Comparison of ENCODE assay signal across 21 cellular contexts in the genomic region with DNA sequence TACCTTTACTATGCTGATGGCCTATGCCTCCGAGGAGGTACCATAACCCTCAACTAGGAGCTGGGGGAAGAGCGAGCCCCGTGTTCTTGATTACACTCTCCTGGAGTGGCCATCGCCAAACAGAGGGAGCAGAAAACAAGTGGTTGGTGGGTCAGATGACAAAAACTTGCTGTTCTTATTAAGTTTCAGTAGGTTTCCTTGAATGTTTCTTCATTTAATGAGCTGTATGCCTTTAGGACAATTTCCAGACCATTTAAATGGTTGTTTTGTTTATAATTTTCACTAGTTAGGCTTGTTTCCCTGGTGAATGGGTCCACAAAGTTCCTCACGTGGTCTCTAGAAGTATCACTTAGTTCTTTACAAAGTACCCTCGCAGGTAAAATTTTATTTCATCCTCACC. TPM values are rescaled to one million over a fixed set of nuclear protein-coding genes. Genes with fewer than 3 reads are reported as not detected.
DNase-seq lines count a peak whose midpoint lies in the region; ATAC-seq and TF ChIP-seq lines count a peak whose summit lies in the region.
"Had no signal": no experiment of that assay in that cellular context is flagged by ENCODE, and none has a peak within 500 bp of the region (broad histone marks: within the 10 kb centered on the region; RNA-seq: fewer than 3 reads in every experiment).

No MANE protein-coding gene starts in this region.

- no peak overlapping the region for H3K9ac ChIP-seq in rectal smooth muscle tissue (ENCODE audit: low read length)
- H3K9ac ChIP-seq in endodermal cell (ENCODE audit: extremely low read depth, low read length, poor library complexity, severe bottlenecking) = no peak overlapping the region
- H3K9ac ChIP-seq: BLaER1 treated with 17β-estradiol and CSF1 and Interleukin-3, amounts not matched to agents 10 nM and 100 nM had no signal

- H3K4me1 ChIP-seq in GM23338 (ENCODE audit: insufficient read depth) (peaks cover 10% of the 10 kb centered on the region; the same call in 1 of the 2 replicates), rectal smooth muscle tissue (ENCODE audit: control insufficient read depth, insufficient read depth, low read length) (peaks cover 2% of the 10 kb centered on the region), endodermal cell (ENCODE audit: control insufficient read depth, insufficient read depth, low read length) (no peaks in the 10 kb centered on the region)
- H3K4me1 ChIP-seq: BE2C had no signal

- no peaks in the 10 kb centered on the region for H3K9me2 ChIP-seq in GM23338 (ENCODE audit: insufficient read depth)

- 0 out of 2 replicates have a peak, but pooled peaks cover 17% of the 10 kb centered on the region for H4K20me1 ChIP-seq in GM23338 (replicated peaks; ENCODE audit: insufficient read depth)

- H3K4me3 Mint-ChIP-seq in GM23338 (no peak overlapping the region), endodermal cell (no peak overlapping the region)
- H3K4me3 Mint-ChIP-seq: CD14-positive monocyte; CD4-positive, alpha-beta T cell; CD8-positive, alpha-beta memory T cell had no signal

- 0 out of 2 replicates have a peak overlapping the region, but pooled peaks have one; percentile 59 for H3K27ac Mint-ChIP-seq in GM23338
- H3K27ac Mint-ChIP-seq in endodermal cell = no peak overlapping the region
- H3K27ac Mint-ChIP-seq: CD4-positive, alpha-beta T cell had no signal

- H3K27me3 ChIP-seq in GM23338 (ENCODE audit: insufficient read depth) (no peaks in the 10 kb centered on the region), rectal smooth muscle tissue (ENCODE audit: control insufficient read depth, insufficient read depth, low read length) (no peaks in the 10 kb centered on the region), endodermal cell (ENCODE audit: control insufficient read depth, insufficient read depth, low read length, poor library complexity, severe bottlenecking) (no peaks in the 10 kb centered on the region)
- H3K27me3 ChIP-seq: BE2C; BLaER1 treated with 17β-estradiol and CSF1 and Interleukin-3, amounts not matched to agents 10 nM and 100 nM had no signal

- no peak overlapping the region for H3K27ac ChIP-seq in GM23338 (ENCODE audit: low read depth)
- peak overlapping the region; percentile 12 for H3K27ac ChIP-seq in rectal smooth muscle tissue (ENCODE audit: low read depth, low read length)
- H3K27ac ChIP-seq in endodermal cell (ENCODE audit: low read depth, low read length) = no peak overlapping the region
- H3K27ac ChIP-seq: A549; BLaER1 treated with 17β-estradiol and CSF1 and Interleukin-3, amounts not matched to agents 10 nM and 100 nM had no signal

- 91 to 93% methylated on average over 5 to 6 of the region's 6 CpGs for WGBS in endodermal cell (ENCODE audit: insufficient coverage in 1 of 2, insufficient read length in 1 of 2), 2 experiments

- TF ChIP-seq CTCF in GM23338 (conservative IDR thresholded peaks at IDR 0.05; ENCODE audit: low read depth in 2 of 2) (no peak), endodermal cell (conservative IDR thresholded peaks at IDR 0.05) (no peak)

- DNase-seq in GM23338 (ENCODE audit: low spot score) = no peak
- peak; percentile 58 for DNase-seq in SK-MEL-5 (ENCODE audit: low read depth, low spot score)
- DNase-seq in foreskin melanocyte = peak; percentile 83
- DNase-seq in endodermal cell = no peak
- DNase-seq in NCI-H187 (lab: John Stamatoyannopoulos, UW) = no peak
- no peak for DNase-seq in iPS-NIHi11 (ENCODE audit: low spot score)
- DNase-seq: 8988T; ACHN; AML-193; BE2C; CD4-positive, alpha-beta T cell; CD8-positive, alpha-beta memory T cell; DMS 273 treated with DMSO at 0.1 percent for 48 hours; DMS79; GF-D8; GOT3 had no signal

- no peaks in the 10 kb centered on the region for H3K9me3 Mint-ChIP-seq in GM23338
- no peaks in the 10 kb centered on the region for H3K9me3 Mint-ChIP-seq in endodermal cell
- H3K9me3 Mint-ChIP-seq: CD14-positive monocyte; CD4-positive, alpha-beta T cell; CD8-positive, alpha-beta memory T cell had no signal

- H2AFZ ChIP-seq in GM23338 = no peak overlapping the region

- H3K4me1 Mint-ChIP-seq in GM23338 (peaks cover 16% of the 10 kb centered on the region), endodermal cell (peaks cover 8% of the 10 kb centered on the region)

- H3K9me3 ChIP-seq in endodermal cell (ENCODE audit: control insufficient read depth, low read length) = no peaks in the 10 kb centered on the region
- H3K9me3 ChIP-seq: A549; BE2C; BLaER1 treated with 17β-estradiol and CSF1 and Interleukin-3, amounts not matched to agents 10 nM and 100 nM; HAP-1 had no signal

- in situ Hi-C loops in SK-MEL-5 (cut with HindIII; ENCODE audit: low pct_unique_long_range_greater_than_20kb, low sequenced_read_pairs) = loop anchor here (25.0 kb wide), 2 partner anchors 282 to 482 kb away; no protein-coding TSS in a partner anchor

- no peaks in the 10 kb centered on the region for H3F3A ChIP-seq in GM23338 (replicated peaks; ENCODE audit: low read depth)

- no peak overlapping the region for H3K4me2 ChIP-seq in GM23338
- H3K4me2 ChIP-seq: A549; BLaER1 treated with 17β-estradiol and CSF1 and Interleukin-3, amounts not matched to agents 10 nM and 100 nM had no signal

- H3K36me3 ChIP-seq in GM23338 (ENCODE audit: insufficient read depth) = no peaks in the 10 kb centered on the region
- peaks cover 7% of the 10 kb centered on the region for H3K36me3 ChIP-seq in rectal smooth muscle tissue (ENCODE audit: control insufficient read depth, insufficient read depth, low read length)
- H3K36me3 ChIP-seq in endodermal cell (ENCODE audit: control insufficient read depth, insufficient read depth, low read length) = peaks cover 21% of the 10 kb centered on the region

- H3K79me2 ChIP-seq in GM23338 (replicated peaks; ENCODE audit: insufficient read depth) = peaks cover 26% of the 10 kb centered on the region

- H3K36me3 Mint-ChIP-seq in GM23338 (ENCODE audit: low read depth) (peaks cover 16% of the 10 kb centered on the region), endodermal cell (ENCODE audit: low read depth) (peaks cover 15% of the 10 kb centered on the region)

- H3K27me3 Mint-ChIP-seq in GM23338 (ENCODE audit: insufficient read depth, low read depth, poor library complexity) (peaks cover 7% of the 10 kb centered on the region), endodermal cell (ENCODE audit: insufficient read depth) (no peaks in the 10 kb centered on the region)
- H3K27me3 Mint-ChIP-seq: CD4-positive, alpha-beta T cell; CD8-positive, alpha-beta memory T cell had no signal

- H3K4me3 ChIP-seq in GM23338 = no peak overlapping the region
- H3K4me3 ChIP-seq in rectal smooth muscle tissue (ENCODE audit: low read length) = no peak overlapping the region
- H3K4me3 ChIP-seq in endodermal cell (ENCODE audit: low read length) = no peak overlapping the region
- H3K4me3 ChIP-seq: A549; BLaER1 treated with 17β-estradiol and CSF1 and Interleukin-3, amounts not matched to agents 10 nM and 100 nM; HAP-1 had no signal

- ATAC-seq in GM23338 = no peak
- ATAC-seq: A549 had no signal

TF ChIP-seq in GM23338, 12 proteins besides CTCF, POLR2A, EP300 and RAD21 (continues in another document):
- TF ChIP-seq, protein P1, sequence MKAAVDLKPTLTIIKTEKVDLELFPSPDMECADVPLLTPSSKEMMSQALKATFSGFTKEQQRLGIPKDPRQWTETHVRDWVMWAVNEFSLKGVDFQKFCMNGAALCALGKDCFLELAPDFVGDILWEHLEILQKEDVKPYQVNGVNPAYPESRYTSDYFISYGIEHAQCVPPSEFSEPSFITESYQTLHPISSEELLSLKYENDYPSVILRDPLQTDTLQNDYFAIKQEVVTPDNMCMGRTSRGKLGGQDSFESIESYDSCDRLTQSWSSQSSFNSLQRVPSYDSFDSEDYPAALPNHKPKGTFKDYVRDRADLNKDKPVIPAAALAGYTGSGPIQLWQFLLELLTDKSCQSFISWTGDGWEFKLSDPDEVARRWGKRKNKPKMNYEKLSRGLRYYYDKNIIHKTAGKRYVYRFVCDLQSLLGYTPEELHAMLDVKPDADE (IDR thresholded peaks at IDR 0.05) = no peak
- TF ChIP-seq ZNF114 (CRISPR knock-in tag; IDR thresholded peaks at IDR 0.05) = no peak
- no peak for TF ChIP-seq NANOG (IDR thresholded peaks at IDR 0.05; ENCODE audit: borderline replicate concordance)
- no peak for TF ChIP-seq STAT1 (IDR thresholded peaks at IDR 0.05; ENCODE audit: unreplicated experiment)
- no peak for TF ChIP-seq JUNB (IDR thresholded peaks at IDR 0.05; ENCODE audit: unreplicated experiment)
- no peak for TF ChIP-seq POLR2AphosphoS5 (IDR thresholded peaks at IDR 0.05; ENCODE audit: low read depth)
- no peak for TF ChIP-seq EZH2 (IDR thresholded peaks at IDR 0.05; ENCODE audit: low read depth, unreplicated experiment)

RNA-seq across cellular contexts. Expression of a gene that starts 4.7 kb away (rescaled TPM):
- total RNA-seq in GM23338 (2014; rRNA removed; shearing (Covaris generic)) = 65.3 and 81.9 TPM in 2 replicates
- polyA plus RNA-seq in GM23338 (2016; fragmentation: Nextera tagmentation; extraction: Ambion mirVana) = 113 and 116 TPM in 2 replicates
- 142 and 153 TPM in 2 replicates for total RNA-seq in SK-MEL-5 (2014; rRNA removed; shearing (Covaris generic))
- 134 and 135 TPM in 2 replicates for polyA plus RNA-seq in SK-MEL-5 (2015; cell fraction: cytosol; rRNA removed)
- polyA plus RNA-seq in SK-MEL-5 (2015; cell fraction: nucleus; rRNA removed) = 35.7 and 39.8 TPM in 2 replicates
- total RNA-seq in endodermal cell = 10 to 100 TPM; 47.8 to 58.3 TPM
- 82.1 TPM for polyA plus RNA-seq in endodermal cell (2013, experiment 1 of 2)
- 79.4 TPM for polyA plus RNA-seq in endodermal cell (2013, experiment 2 of 2)

Comparison
In these comparisons a context has a peak if more than half of its experiments do, and no peak if none do; other contexts are left out.
1. DNase-seq: peak in SK-MEL-5 (single experiment) and foreskin melanocyte (single experiment); none in GM23338 (single experiment), endodermal cell (single experiment), NCI-H187 (0 of 2) and iPS-NIHi11 (single experiment).